Comparison of ENCODE assay signal across 1 cellular context in the genomic region with DNA sequence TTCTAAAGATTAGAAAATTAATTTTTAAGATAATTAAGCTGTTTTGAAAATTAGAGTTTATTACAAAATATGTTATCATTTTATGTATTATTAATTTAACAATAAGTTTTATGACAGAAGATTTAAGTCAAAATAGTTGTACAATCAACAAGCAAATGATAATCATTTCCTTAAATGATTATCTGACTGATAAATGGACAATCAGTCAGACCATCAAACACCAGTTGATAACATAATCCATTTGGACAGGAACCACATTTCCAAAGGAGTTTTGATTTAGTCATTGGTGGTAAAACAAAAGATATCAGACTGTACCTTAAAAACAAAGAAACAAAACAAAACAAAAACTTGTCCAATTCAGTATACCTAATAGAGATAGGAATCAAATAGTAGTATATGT.
TF ChIP-seq lines count a peak whose summit lies in the region.

No MANE protein-coding gene starts in this region.

TF ChIP-seq in IMR-90, 13 proteins besides CTCF, POLR2A, EP300 and RAD21 (continued from another document):
- TF ChIP-seq FOS (IDR thresholded peaks at IDR 0.05; ENCODE audit: low read depth, low read length) (no peak), NFE2L2 (IDR thresholded peaks at IDR 0.05; ENCODE audit: low read depth, low read length) (no peak), BHLHE40 (IDR thresholded peaks at IDR 0.05; ENCODE audit: low read depth, low read length) (no peak)
- TF ChIP-seq, protein P1, sequence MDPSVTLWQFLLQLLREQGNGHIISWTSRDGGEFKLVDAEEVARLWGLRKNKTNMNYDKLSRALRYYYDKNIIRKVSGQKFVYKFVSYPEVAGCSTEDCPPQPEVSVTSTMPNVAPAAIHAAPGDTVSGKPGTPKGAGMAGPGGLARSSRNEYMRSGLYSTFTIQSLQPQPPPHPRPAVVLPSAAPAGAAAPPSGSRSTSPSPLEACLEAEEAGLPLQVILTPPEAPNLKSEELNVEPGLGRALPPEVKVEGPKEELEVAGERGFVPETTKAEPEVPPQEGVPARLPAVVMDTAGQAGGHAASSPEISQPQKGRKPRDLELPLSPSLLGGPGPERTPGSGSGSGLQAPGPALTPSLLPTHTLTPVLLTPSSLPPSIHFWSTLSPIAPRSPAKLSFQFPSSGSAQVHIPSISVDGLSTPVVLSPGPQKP (IDR thresholded peaks at IDR 0.05; ENCODE audit: borderline replicate concordance, low read depth, low read length) = no peak
